1 cellular context compared by ENCODE assay signal in genomic region chr1:39385067-39385988, GRCh38.
A peak's percentile ranks its signal among the peaks of the same experiment; 100 is the strongest.
TF ChIP-seq lines count a peak whose summit lies in the region.

No MANE protein-coding gene starts in this region.

TF ChIP-seq in K562, 482 proteins besides CTCF, POLR2A, EP300 and RAD21 (continued from another document and continues in another):
- TF ChIP-seq PREB (CRISPR knock-in tag; IDR thresholded peaks at IDR 0.05) (no peak), THAP12 (CRISPR knock-in tag; IDR thresholded peaks at IDR 0.05) (no peak), FOXJ3 (CRISPR knock-in tag; IDR thresholded peaks at IDR 0.05) (no peak), POLR2B (IDR thresholded peaks at IDR 0.05; ENCODE audit: low read depth, partially characterized antibody) (no peak), KDM4B (IDR thresholded peaks at IDR 0.05; ENCODE audit: borderline replicate concordance in 2 of 2, low read depth in 1 of 2) (no peak), TGIF2 (CRISPR knock-in tag; IDR thresholded peaks at IDR 0.05) (no peak), ELF2 (CRISPR knock-in tag; IDR thresholded peaks at IDR 0.05) (no peak), ZFP36 (IDR thresholded peaks at IDR 0.05; ENCODE audit: low read depth, low read length, partially characterized antibody) (peak; percentile 42), DIDO1 (tag; IDR thresholded peaks at IDR 0.05; ENCODE audit: low read depth) (0 out of 2 replicates have a peak, but pooled peaks have one; percentile 16), ELK3 (CRISPR knock-in tag; IDR thresholded peaks at IDR 0.05) (no peak), LARP7 (IDR thresholded peaks at IDR 0.05) (peak; percentile 57; the same call in 1 of the 2 replicates), ZBTB8A (IDR thresholded peaks at IDR 0.05; ENCODE audit: partially characterized antibody) (no peak), DLX4 (CRISPR knock-in tag; IDR thresholded peaks at IDR 0.05) (no peak), ZFP91 (CRISPR knock-in tag; IDR thresholded peaks at IDR 0.05) (no peak), TAF7 (tag; IDR thresholded peaks at IDR 0.05) (no peak), MCM7 (IDR thresholded peaks at IDR 0.05) (no peak), ZNF143 (CRISPR knock-in tag; IDR thresholded peaks at IDR 0.05) (no peak), ZC3H8 (IDR thresholded peaks at IDR 0.05) (no peak), GTF2E2 (tag; IDR thresholded peaks at IDR 0.05) (no peak), JUND (IDR thresholded peaks at IDR 0.05; ENCODE audit: borderline replicate concordance, low read depth, low read length) (peak; percentile 68; the same call in 1 of the 2 replicates), JUND (tag; IDR thresholded peaks at IDR 0.05; ENCODE audit: borderline replicate concordance, low read depth, low read length) (peak; percentile 82; the same call in 2 of the 3 replicates), ZNF76 (CRISPR knock-in tag; IDR thresholded peaks at IDR 0.05; ENCODE audit: borderline replicate concordance) (peak; percentile 74; the same call in 1 of the 2 replicates), ATF4 (CRISPR knock-in tag; IDR thresholded peaks at IDR 0.05) (no peak), ZNF830 (CRISPR knock-in tag; IDR thresholded peaks at IDR 0.05) (no peak), KLF6 (CRISPR knock-in tag; IDR thresholded peaks at IDR 0.05; ENCODE audit: borderline replicate concordance) (no peak; the same call in 1 of the 2 replicates), POLR2AphosphoS2 (IDR thresholded peaks at IDR 0.05; ENCODE audit: low read length) (no peak), ETS1 (conservative IDR thresholded peaks at IDR 0.05; ENCODE audit: control insufficient read depth, low read depth, low read length) (no peak), ZNF197 (CRISPR knock-in tag; IDR thresholded peaks at IDR 0.05; ENCODE audit: low read depth) (0 out of 2 replicates have a peak, but pooled peaks have one; percentile 37), CBX1 (IDR thresholded peaks at IDR 0.05; ENCODE audit: low read depth) (no peak), SRSF9 (IDR thresholded peaks at IDR 0.05; ENCODE audit: borderline replicate concordance, low read depth, low read length) (no peak), HDAC8 (tag; IDR thresholded peaks at IDR 0.05) (no peak; the same call in 1 of the 2 replicates), ZNF282 (CRISPR knock-in tag; IDR thresholded peaks at IDR 0.05) (no peak), ZBTB11 (CRISPR knock-in tag; IDR thresholded peaks at IDR 0.05) (peak in 1 of 3 experiments; percentile 65; a peak in 2 of 6 replicates), SRSF7 (optimal IDR thresholded peaks at IDR 0.05; ENCODE audit: low read depth, low read length) (no peak), SRSF1 (IDR thresholded peaks at IDR 0.05; ENCODE audit: low read depth, low read length) (no peak), SPI1 (IDR thresholded peaks at IDR 0.05; ENCODE audit: borderline replicate concordance, low read depth, low read length) (no peak), ZNF583 (CRISPR knock-in tag; IDR thresholded peaks at IDR 0.05) (peak; percentile 87; the same call in 1 of the 2 replicates), ZSCAN32 (CRISPR knock-in tag; IDR thresholded peaks at IDR 0.05) (no peak), SIRT6 (IDR thresholded peaks at IDR 0.05; ENCODE audit: low read depth, low read length) (no peak), ZNF3 (CRISPR knock-in tag; IDR thresholded peaks at IDR 0.05) (no peak), NR2F6 (CRISPR knock-in tag; IDR thresholded peaks at IDR 0.05) (no peak), SP2 (IDR thresholded peaks at IDR 0.05; ENCODE audit: extremely low read depth, low read depth, low read length, poor library complexity, severe bottlenecking) (no peak), EP400 (IDR thresholded peaks at IDR 0.05) (peak; percentile 74), HCFC1 (IDR thresholded peaks at IDR 0.05; ENCODE audit: low read depth, low read length) (no peak), ZNF407 (IDR thresholded peaks at IDR 0.05; ENCODE audit: low read depth) (no peak)
